Comparison of ENCODE assay signal across 1 cellular context in genomic region chr2:109715302-109715937, GRCh38.
TF ChIP-seq lines count a peak whose summit lies in the region.

No MANE protein-coding gene starts in this region.

TF ChIP-seq in HepG2, 621 proteins besides CTCF, POLR2A, EP300 and RAD21 (continued from another document):
- TF ChIP-seq, protein P1, sequence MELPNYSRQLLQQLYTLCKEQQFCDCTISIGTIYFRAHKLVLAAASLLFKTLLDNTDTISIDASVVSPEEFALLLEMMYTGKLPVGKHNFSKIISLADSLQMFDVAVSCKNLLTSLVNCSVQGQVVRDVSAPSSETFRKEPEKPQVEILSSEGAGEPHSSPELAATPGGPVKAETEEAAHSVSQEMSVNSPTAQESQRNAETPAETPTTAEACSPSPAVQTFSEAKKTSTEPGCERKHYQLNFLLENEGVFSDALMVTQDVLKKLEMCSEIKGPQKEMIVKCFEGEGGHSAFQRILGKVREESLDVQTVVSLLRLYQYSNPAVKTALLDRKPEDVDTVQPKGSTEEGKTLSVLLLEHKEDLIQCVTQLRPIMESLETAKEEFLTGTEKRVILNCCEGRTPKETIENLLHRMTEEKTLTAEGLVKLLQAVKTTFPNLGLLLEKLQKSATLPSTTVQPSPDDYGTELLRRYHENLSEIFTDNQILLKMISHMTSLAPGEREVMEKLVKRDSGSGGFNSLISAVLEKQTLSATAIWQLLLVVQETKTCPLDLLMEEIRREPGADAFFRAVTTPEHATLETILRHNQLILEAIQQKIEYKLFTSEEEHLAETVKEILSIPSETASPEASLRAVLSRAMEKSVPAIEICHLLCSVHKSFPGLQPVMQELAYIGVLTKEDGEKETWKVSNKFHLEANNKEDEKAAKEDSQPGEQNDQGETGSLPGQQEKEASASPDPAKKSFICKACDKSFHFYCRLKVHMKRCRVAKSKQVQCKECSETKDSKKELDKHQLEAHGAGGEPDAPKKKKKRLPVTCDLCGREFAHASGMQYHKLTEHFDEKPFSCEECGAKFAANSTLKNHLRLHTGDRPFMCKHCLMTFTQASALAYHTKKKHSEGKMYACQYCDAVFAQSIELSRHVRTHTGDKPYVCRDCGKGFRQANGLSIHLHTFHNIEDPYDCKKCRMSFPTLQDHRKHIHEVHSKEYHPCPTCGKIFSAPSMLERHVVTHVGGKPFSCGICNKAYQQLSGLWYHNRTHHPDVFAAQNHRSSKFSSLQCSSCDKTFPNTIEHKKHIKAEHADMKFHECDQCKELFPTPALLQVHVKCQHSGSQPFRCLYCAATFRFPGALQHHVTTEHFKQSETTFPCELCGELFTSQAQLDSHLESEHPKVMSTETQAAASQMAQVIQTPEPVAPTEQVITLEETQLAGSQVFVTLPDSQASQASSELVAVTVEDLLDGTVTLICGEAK (IDR thresholded peaks at IDR 0.05) = no peak
- TF ChIP-seq, protein P1 (CRISPR knock-in tag; IDR thresholded peaks at IDR 0.05) = no peak
- TF ChIP-seq ZNF839 (CRISPR knock-in tag; IDR thresholded peaks at IDR 0.05; ENCODE audit: borderline replicate concordance) = no peak
- TF ChIP-seq ZNF556 (CRISPR knock-in tag; IDR thresholded peaks at IDR 0.05; ENCODE audit: borderline replicate concordance) = 0 out of 2 replicates have a peak, but pooled peaks have one; percentile 53
- TF ChIP-seq, protein P2, sequence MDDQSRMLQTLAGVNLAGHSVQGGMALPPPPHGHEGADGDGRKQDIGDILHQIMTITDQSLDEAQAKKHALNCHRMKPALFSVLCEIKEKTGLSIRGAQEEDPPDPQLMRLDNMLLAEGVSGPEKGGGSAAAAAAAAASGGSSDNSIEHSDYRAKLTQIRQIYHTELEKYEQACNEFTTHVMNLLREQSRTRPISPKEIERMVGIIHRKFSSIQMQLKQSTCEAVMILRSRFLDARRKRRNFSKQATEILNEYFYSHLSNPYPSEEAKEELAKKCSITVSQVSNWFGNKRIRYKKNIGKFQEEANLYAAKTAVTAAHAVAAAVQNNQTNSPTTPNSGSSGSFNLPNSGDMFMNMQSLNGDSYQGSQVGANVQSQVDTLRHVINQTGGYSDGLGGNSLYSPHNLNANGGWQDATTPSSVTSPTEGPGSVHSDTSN (CRISPR knock-in tag; IDR thresholded peaks at IDR 0.05; ENCODE audit: borderline replicate concordance) = no peak
- TF ChIP-seq MTA3 (CRISPR knock-in tag; IDR thresholded peaks at IDR 0.05) = no peak
- TF ChIP-seq HOXA9 (CRISPR knock-in tag; IDR thresholded peaks at IDR 0.05; ENCODE audit: borderline replicate concordance) = no peak
- no peak for TF ChIP-seq ZNF7 (CRISPR knock-in tag; IDR thresholded peaks at IDR 0.05)
- no peak for TF ChIP-seq ZNF292 (CRISPR knock-in tag; IDR thresholded peaks at IDR 0.05; ENCODE audit: borderline replicate concordance, low read depth)
- TF ChIP-seq ZNF558 (CRISPR knock-in tag; IDR thresholded peaks at IDR 0.05; ENCODE audit: borderline replicate concordance) = no peak
- TF ChIP-seq, protein P3, sequence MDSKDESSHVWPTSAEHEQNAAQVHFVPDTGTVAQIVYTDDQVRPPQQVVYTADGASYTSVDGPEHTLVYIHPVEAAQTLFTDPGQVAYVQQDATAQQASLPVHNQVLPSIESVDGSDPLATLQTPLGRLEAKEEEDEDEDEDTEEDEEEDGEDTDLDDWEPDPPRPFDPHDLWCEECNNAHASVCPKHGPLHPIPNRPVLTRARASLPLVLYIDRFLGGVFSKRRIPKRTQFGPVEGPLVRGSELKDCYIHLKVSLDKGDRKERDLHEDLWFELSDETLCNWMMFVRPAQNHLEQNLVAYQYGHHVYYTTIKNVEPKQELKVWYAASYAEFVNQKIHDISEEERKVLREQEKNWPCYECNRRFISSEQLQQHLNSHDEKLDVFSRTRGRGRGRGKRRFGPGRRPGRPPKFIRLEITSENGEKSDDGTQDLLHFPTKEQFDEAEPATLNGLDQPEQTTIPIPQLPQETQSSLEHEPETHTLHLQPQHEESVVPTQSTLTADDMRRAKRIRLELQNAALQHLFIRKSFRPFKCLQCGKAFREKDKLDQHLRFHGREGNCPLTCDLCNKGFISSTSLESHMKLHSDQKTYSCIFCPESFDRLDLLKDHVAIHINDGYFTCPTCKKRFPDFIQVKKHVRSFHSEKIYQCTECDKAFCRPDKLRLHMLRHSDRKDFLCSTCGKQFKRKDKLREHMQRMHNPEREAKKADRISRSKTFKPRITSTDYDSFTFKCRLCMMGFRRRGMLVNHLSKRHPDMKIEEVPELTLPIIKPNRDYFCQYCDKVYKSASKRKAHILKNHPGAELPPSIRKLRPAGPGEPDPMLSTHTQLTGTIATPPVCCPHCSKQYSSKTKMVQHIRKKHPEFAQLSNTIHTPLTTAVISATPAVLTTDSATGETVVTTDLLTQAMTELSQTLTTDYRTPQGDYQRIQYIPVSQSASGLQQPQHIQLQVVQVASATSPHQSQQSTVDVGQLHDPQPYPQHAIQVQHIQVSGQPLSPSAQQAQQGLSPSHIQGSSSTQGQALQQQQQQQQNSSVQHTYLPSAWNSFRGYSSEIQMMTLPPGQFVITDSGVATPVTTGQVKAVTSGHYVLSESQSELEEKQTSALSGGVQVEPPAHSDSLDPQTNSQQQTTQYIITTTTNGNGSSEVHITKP (CRISPR knock-in tag; IDR thresholded peaks at IDR 0.05; ENCODE audit: low read depth) = no peak
- peak; percentile 76; the same call in 1 of the 2 replicates for TF ChIP-seq CBX5 (CRISPR knock-in tag; IDR thresholded peaks at IDR 0.05; ENCODE audit: borderline replicate concordance)
- TF ChIP-seq FOXA3 (CRISPR knock-in tag; IDR thresholded peaks at IDR 0.05) = no peak
- 0 out of 2 replicates have a peak, but pooled peaks have one; percentile 29 for TF ChIP-seq ZNF124 (CRISPR knock-in tag; IDR thresholded peaks at IDR 0.05)
- no peak for TF ChIP-seq PHB2 (IDR thresholded peaks at IDR 0.05; ENCODE audit: partially characterized antibody)
